ENCODE assay signal across 8 cellular contexts in the genomic region with DNA sequence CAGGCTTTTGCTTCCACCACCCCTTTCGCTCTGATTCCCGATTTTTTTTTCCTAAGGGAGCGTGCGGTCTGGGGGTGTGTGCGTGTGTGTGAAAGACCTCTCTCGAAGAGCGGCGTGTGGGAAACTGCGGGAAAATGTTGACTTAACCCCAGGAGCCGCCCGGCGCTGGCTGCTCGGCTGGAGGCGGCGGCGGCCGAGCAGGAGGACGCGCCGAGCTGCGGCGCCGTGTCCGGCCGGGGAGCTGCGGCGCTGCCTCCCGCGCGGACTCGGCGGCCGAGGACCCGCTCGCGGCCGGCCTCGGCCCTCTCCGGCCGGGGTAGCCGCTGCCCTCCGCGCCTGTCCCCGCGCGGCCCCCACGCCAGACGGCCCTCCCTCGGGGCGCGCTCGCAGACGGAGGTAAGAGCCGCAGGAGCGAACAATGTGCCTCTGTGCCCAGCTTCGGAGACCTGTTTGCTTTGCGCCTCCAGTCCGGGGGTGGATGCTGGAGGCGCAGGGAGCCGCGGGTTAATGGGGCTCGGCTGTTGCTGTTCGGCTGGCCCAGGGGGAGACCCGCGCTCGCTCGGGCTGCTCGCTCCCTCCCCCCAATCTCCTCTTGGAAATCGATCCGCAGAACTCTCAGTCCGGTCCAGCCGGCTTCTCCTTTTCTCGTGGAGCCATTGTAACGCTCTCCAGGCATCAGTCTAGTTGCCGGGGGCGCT. TPM values are rescaled to one million over a fixed set of nuclear protein-coding genes. Genes with fewer than 3 reads are reported as not detected.
DNase-seq lines count a peak whose midpoint lies in the region; ATAC-seq and TF ChIP-seq lines count a peak whose summit lies in the region.

No MANE protein-coding gene starts in this region.

- H3K36me3 ChIP-seq in endodermal cell (ENCODE audit: control insufficient read depth, insufficient read depth, low read length) (no peaks in the 10 kb centered on the region), mucosa of descending colon (ENCODE audit: low read depth) (no peaks in the 10 kb centered on the region)

- TF ChIP-seq CTCF in endodermal cell (conservative IDR thresholded peaks at IDR 0.05) (no peak), mucosa of descending colon (IDR thresholded peaks at IDR 0.05) (no peak)

- peak; percentile 46 for DNase-seq in NCI-H345 (lab: John Stamatoyannopoulos, UW)
- peak; percentile 73 for DNase-seq in endodermal cell
- peak; percentile 6 to 40 (median 26) for DNase-seq in mucosa of descending colon
- no peak for DNase-seq in 8988T

- ATAC-seq in GM18511 (IDR thresholded peaks at IDR 0.05; ENCODE audit: unreplicated experiment) = peak; percentile 37
- peak; percentile 50 for ATAC-seq in mucosa of descending colon
- no peak for ATAC-seq in GM18505 (IDR thresholded peaks at IDR 0.05; ENCODE audit: unreplicated experiment)
- no peak for ATAC-seq in GM19455 (IDR thresholded peaks at IDR 0.05; ENCODE audit: unreplicated experiment)
- ATAC-seq in GM21390 (IDR thresholded peaks at IDR 0.05; ENCODE audit: unreplicated experiment) = no peak

- no peak for TF ChIP-seq POLR2A in GM18505 (IDR thresholded peaks at IDR 0.05; ENCODE audit: borderline replicate concordance, extremely low read depth, insufficient read depth, insufficient read length)

- H3K27ac ChIP-seq in endodermal cell (ENCODE audit: low read depth, low read length) = peak overlapping the region; percentile 96

- no peaks in the 10 kb centered on the region for H3K4me1 ChIP-seq in endodermal cell (ENCODE audit: control insufficient read depth, insufficient read depth, low read length)
- H3K4me1 ChIP-seq in mucosa of descending colon (ENCODE audit: low read depth) = peaks cover 16% of the 10 kb centered on the region

- H3K4me1 Mint-ChIP-seq in endodermal cell = peaks cover 39% of the 10 kb centered on the region

- H3K27ac Mint-ChIP-seq in endodermal cell = peak overlapping the region; percentile 83

- H3K4me3 Mint-ChIP-seq in endodermal cell = peak overlapping the region; percentile 94

- H3K4me3 ChIP-seq in endodermal cell (ENCODE audit: low read length) (peak overlapping the region; percentile 91), mucosa of descending colon (peak overlapping the region; percentile 27)

- WGBS in endodermal cell (ENCODE audit: insufficient coverage in 1 of 2, insufficient read length in 1 of 2), 2 experiments = 0% methylated on average over 44 to 76 of the region's 76 CpGs

- H3K9ac ChIP-seq in endodermal cell (ENCODE audit: extremely low read depth, low read length, poor library complexity, severe bottlenecking) = peak overlapping the region; percentile 64

- H3K9me3 ChIP-seq in endodermal cell (ENCODE audit: control insufficient read depth, low read length) (no peaks in the 10 kb centered on the region), mucosa of descending colon (no peaks in the 10 kb centered on the region)

- no peaks in the 10 kb centered on the region for H3K27me3 ChIP-seq in endodermal cell (ENCODE audit: control insufficient read depth, insufficient read depth, low read length, poor library complexity, severe bottlenecking)

- H3K27me3 Mint-ChIP-seq in endodermal cell (ENCODE audit: insufficient read depth) = no peaks in the 10 kb centered on the region

- H3K36me3 Mint-ChIP-seq in endodermal cell (ENCODE audit: low read depth) = no peaks in the 10 kb centered on the region

- intact Hi-C loops in mucosa of descending colon (cut with DNase I, micrococcal nuclease) = no loop called here

- H3K9me3 Mint-ChIP-seq in endodermal cell = no peaks in the 10 kb centered on the region

RNA-seq across cellular contexts. Expression of gene ADGRL2, which starts 1.2 kb away (rescaled TPM):
- total RNA-seq in endodermal cell (10 to 100 TPM; 61.6 to 76.4 TPM), mucosa of descending colon (10 to 100 TPM in 1 of 3 donors, 1 to 10 TPM in 2; 4.5 to 31.7 (median 9.2) TPM)
- 173 TPM for polyA plus RNA-seq in endodermal cell (2013, experiment 1 of 2)
- polyA plus RNA-seq in endodermal cell (2013, experiment 2 of 2) = 161 TPM

Comparison
In these comparisons a context has a peak if more than half of its experiments do, and no peak if none do; other contexts are left out.
1. ATAC-seq: peak in GM18511 (single experiment) and mucosa of descending colon (single experiment); none in GM18505 (single experiment), GM19455 (single experiment) and GM21390 (single experiment).